In genomic region chr12:13219320-13219719, GRCh38 we compare ENCODE assay signal across 26 cellular contexts.
"Had no signal": no experiment of that assay in that cellular context is flagged by ENCODE, and none has a peak within 500 bp of the region (broad histone marks: within the 10 kb centered on the region; RNA-seq: fewer than 3 reads in every experiment).

No MANE protein-coding gene starts in this region.

- H3K4me1 ChIP-seq: pancreas, right atrium auricular region had no signal

- H3K4me1 Mint-ChIP-seq: naive thymus-derived CD8-positive, alpha-beta T cell; nephron progenitor cell; stimulated activated effector memory CD8-positive, alpha-beta T cell treated with anti-CD3 and anti-CD28 coated beads, Interleukin-12 subunit alpha, Interleukin-12 subunit beta, amount 100 ng/mL, for 72 hours had no signal

- DNase-seq: cerebellar nuclear complex; cortex of kidney; dorsolateral prefrontal cortex; effector CD4-positive, alpha-beta T cell; foreskin melanocyte; glutamatergic neuron; heart right ventricle; hippocampal formation; kidney glomerular epithelial cell; left colon; left ventricle myocardium superior; lower lobe of right lung; naive thymus-derived CD8-positive, alpha-beta T cell; nephron progenitor cell; occipital lobe; pancreas; stimulated activated CD4-positive, alpha-beta T cell treated with anti-CD3 and anti-CD28 coated beads, Interleukin-2, amount 100 ng/mL, for 24 hours; stimulated activated CD4-positive, alpha-beta T cell treated with anti-CD3 and anti-CD28 coated beads, Interleukin-4, amount 100 ng/mL, for 24 hours; stimulated activated naive CD4-positive, alpha-beta T cell treated with Interleukin-2 at 50 U/mL for 16 hours; stomach; thyroid gland; trophoblast cell had no signal

- H3K4me3 Mint-ChIP-seq: naive thymus-derived CD8-positive, alpha-beta T cell; nephron progenitor cell; stimulated activated effector memory CD8-positive, alpha-beta T cell treated with anti-CD3 and anti-CD28 coated beads, Interleukin-12 subunit alpha, Interleukin-12 subunit beta, amount 100 ng/mL, for 72 hours had no signal

- H3K27ac ChIP-seq: dorsolateral prefrontal cortex, epithelial cell of prostate, heart right ventricle, lower lobe of right lung, pancreas, right atrium auricular region, stomach, thyroid gland had no signal

- H3K27me3 ChIP-seq: dorsolateral prefrontal cortex, heart right ventricle, pancreas, right atrium auricular region, stomach, thyroid gland had no signal

- H3K36me3 ChIP-seq: pancreas had no signal

- H3K27ac Mint-ChIP-seq: naive thymus-derived CD8-positive, alpha-beta T cell; nephron progenitor cell; progenitor cell of endocrine pancreas; stimulated activated effector memory CD8-positive, alpha-beta T cell treated with anti-CD3 and anti-CD28 coated beads, Interleukin-12 subunit alpha, Interleukin-12 subunit beta, amount 100 ng/mL, for 72 hours had no signal

- H3K9me3 Mint-ChIP-seq: stimulated activated effector memory CD8-positive, alpha-beta T cell treated with anti-CD3 and anti-CD28 coated beads, Interleukin-12 subunit alpha, Interleukin-12 subunit beta, amount 100 ng/mL, for 72 hours had no signal

- H3K4me3 ChIP-seq: dorsolateral prefrontal cortex, heart right ventricle, lower lobe of right lung, pancreas, right atrium auricular region, stomach, thyroid gland had no signal

- H3K9me3 ChIP-seq: heart right ventricle, lower lobe of right lung, pancreas, right atrium auricular region, thyroid gland had no signal

- H3K36me3 Mint-ChIP-seq: naive thymus-derived CD8-positive, alpha-beta T cell had no signal
